In the genomic region with DNA sequence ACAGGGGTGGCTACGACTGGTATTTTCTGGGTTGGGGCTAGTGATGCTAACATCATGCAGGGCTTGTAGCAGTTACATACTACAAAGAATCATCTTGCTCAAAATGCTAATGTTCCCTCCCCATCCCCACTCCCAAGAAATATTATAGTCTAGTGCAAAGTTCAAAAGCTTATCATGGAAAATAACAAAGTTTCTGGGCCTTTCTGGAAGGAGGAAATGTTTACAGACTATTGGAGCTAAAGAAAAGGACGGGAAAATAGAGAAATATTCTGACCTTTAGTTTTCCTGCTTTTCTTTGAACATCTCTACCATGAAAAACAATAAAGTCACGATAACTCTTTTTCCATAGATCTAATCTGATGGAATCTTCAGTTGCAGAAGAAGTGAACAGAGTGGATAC, we compare ENCODE assay signal across 9 cellular contexts. TPM values are rescaled to one million over a fixed set of nuclear protein-coding genes. Genes with fewer than 3 reads are reported as not detected.
"Had no signal": no experiment of that assay in that cellular context is flagged by ENCODE, and none has a peak within 500 bp of the region (broad histone marks: within the 10 kb centered on the region; RNA-seq: fewer than 3 reads in every experiment).

No MANE protein-coding gene starts in this region.

- DNase-seq: GOT3, H7, HFFc6, KBM-7 had no signal

- H3K27me3 Mint-ChIP-seq: IgD-negative memory B cell had no signal

- H3K4me3 ChIP-seq: HAP-1 had no signal

- H3K9me3 Mint-ChIP-seq: HFFc6, IgD-negative memory B cell had no signal

- H3K27ac Mint-ChIP-seq: HFFc6, IgD-negative memory B cell had no signal

- H3K9me3 ChIP-seq: HAP-1 had no signal

- H3K4me1 Mint-ChIP-seq: IgD-negative memory B cell had no signal

- H3K4me1 ChIP-seq: HAP-1 had no signal

- H3K4me3 Mint-ChIP-seq: HFFc6 had no signal

- ATAC-seq: HCT116 had no signal

- FAIRE-seq: HTR-8/SVneo had no signal

RNA-seq across cellular contexts. Expression of gene GSG1, which starts 23.2 kb away (rescaled TPM):
- total RNA-seq: HT-29 had no signal
- polyA plus RNA-seq: IgD-negative memory B cell had no signal
